ENCODE assay signal across 9 cellular contexts in the genomic region with DNA sequence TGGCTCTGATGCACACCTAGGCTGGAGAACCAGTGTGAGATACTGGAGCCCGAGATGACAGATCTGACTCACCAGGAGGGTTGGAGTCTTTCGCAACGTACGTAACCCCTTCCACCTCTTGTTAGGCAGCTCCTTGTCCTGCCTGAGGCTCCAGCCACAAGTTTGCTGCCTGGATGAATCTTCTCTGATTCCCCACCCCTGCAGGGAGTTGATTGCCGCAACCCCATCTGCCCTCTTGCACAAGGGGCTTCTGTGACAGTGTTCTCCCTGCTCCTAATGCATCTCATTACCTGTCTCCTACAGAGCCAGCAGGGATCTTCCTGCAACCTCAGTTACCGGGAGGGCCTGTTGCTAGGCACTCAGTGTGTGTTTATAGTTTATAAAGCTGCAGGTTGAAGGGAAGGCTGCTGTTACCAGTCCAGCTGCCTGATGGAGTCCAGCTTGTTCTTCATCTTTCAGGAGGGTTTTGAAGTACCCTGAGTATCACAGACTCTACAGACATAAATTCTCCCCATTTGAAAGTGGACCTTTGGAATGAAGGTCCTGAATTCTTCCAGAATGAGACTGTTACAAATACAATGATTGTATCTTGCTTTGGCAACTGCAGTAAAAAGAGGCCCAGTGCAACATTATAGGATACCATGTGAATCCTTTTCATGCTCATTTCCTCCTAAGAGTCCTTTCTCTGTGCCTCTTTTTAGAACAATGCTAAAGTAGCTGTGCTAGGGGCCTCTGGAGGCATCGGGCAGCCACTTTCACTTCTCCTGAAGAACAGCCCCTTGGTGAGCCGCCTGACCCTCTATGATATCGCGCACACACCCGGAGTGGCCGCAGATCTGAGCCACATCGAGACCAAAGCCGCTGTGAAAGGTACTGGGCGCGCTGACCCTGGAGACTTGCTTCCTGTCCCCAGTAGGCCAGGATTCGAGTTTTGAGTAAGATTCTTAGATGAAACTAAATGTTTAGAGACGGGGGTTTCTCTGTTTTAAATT. TPM values are rescaled to one million over a fixed set of nuclear protein-coding genes. Genes with fewer than 3 reads are reported as not detected.
A peak's percentile ranks its signal among the peaks of the same experiment; 100 is the strongest.
DNase-seq lines count a peak whose midpoint lies in the region; FAIRE-seq and TF ChIP-seq lines count a peak whose summit lies in the region.
"Had no signal": no experiment of that assay in that cellular context is flagged by ENCODE, and none has a peak within 500 bp of the region (broad histone marks: within the 10 kb centered on the region; RNA-seq: fewer than 3 reads in every experiment).

No MANE protein-coding gene starts in this region.

- TF ChIP-seq EP300 in sigmoid colon (IDR thresholded peaks at IDR 0.05): no peak

- no TSS peak for BruUV-seq in PC-9 (replicated peaks; lab: Mats Ljungman, UMichigan)

- H3F3A ChIP-seq in PC-9 (ENCODE audit: insufficient read depth, low read depth): peaks cover 52% of the 10 kb centered on the region

- WGBS in sigmoid colon, 2 donors: 78 to 84% methylated on average over 18 of the region's 18 CpGs

- no peak for TF ChIP-seq POLR2A in sigmoid colon (IDR thresholded peaks at IDR 0.05)
- no peak for TF ChIP-seq POLR2A in erythroblast (IDR thresholded peaks at IDR 0.05; ENCODE audit: low read length)

- DNase-seq in HT-29 (ENCODE audit: low spot score): peak; percentile 31
- DNase-seq in PC-9: peak; percentile 77 to 95
- peak; percentile 81 for DNase-seq in fibroblast of mammary gland (ENCODE audit: low read depth)
- DNase-seq in sigmoid colon: no peak
- DNase-seq in kidney: no peak
- no peak for DNase-seq in erythroblast (lab: John Stamatoyannopoulos, UW)
- no peak for DNase-seq in mesenteric fat pad (ENCODE audit: low spot score)
- DNase-seq in activated T-cell treated with anti-CD3 and anti-CD28 coated beads, Interleukin-2, amount 50 U/mL, for 1 hour: no peak
- DNase-seq: right lobe of liver had no signal

- POLR2A ChIA-PET in PC-9 (lab: Charles Lee; ENCODE audit: unreplicated experiment): interaction anchor here (0.6 to 0.9 kb wide), 5 partner anchors 15 to 1256 kb away, joined by 3 to 14 read pairs (median 6); no protein-coding TSS in a partner anchor

- no peak overlapping the region for H3K9ac ChIP-seq in kidney (ENCODE audit: low read length in 2 of 2)

- H3K36me3 ChIP-seq in PC-9 (ENCODE audit: low read depth): peaks cover 34% of the 10 kb centered on the region
- H3K36me3 ChIP-seq in sigmoid colon: peaks cover 17 to 70% (median 23%) of the 10 kb centered on the region in 4 donors
- H3K36me3 ChIP-seq in kidney (ENCODE audit: control insufficient read depth in 1 of 2, insufficient read depth in 2 of 2, low read length in 2 of 2): peaks cover 24 to 35% of the 10 kb centered on the region in 2 donors

- peaks cover 30% of the 10 kb centered on the region for H3K4me1 ChIP-seq in PC-9 (replicated peaks; ENCODE audit: insufficient read depth)
- peaks cover 0 to 38% (median 27%) of the 10 kb centered on the region in 4 donors for H3K4me1 ChIP-seq in sigmoid colon
- no peaks in the 10 kb centered on the region for H3K4me1 ChIP-seq in kidney (ENCODE audit: control insufficient read depth in 1 of 2, insufficient read depth in 1 of 2, low read depth in 1 of 2, low read length in 2 of 2)

- peaks cover 43% of the 10 kb centered on the region for H4K20me1 ChIP-seq in PC-9 (ENCODE audit: insufficient read depth)

- H3K4me3 ChIP-seq in PC-9 (no peak overlapping the region), fibroblast of mammary gland (ENCODE audit: control insufficient read depth, low read depth, low read length) (no peak overlapping the region), sigmoid colon (no peak overlapping the region), kidney (ENCODE audit: low read length in 2 of 2) (no peak overlapping the region)
- H3K4me3 ChIP-seq: right lobe of liver had no signal

- no peak for FAIRE-seq in kidney (lab: Jason Lieb, UNC)

- H3K27me3 ChIP-seq in PC-9 (ENCODE audit: insufficient read depth, low read depth) (no peaks in the 10 kb centered on the region), sigmoid colon (no peaks in the 10 kb centered on the region)
- H3K27me3 ChIP-seq: right lobe of liver had no signal

- H3K79me2 ChIP-seq in PC-9 (ENCODE audit: low read depth): peaks cover 70% of the 10 kb centered on the region

- CTCF ChIA-PET in PC-9 (lab: Charles Lee): interaction anchor here (1.2 kb wide), 1 partner anchor 15 kb away, joined by 3 read pairs; no protein-coding TSS in a partner anchor

- intact Hi-C loops in PC-9 (cut with micrococcal nuclease; ENCODE audit: unreplicated experiment) (loop anchor here (1.0 kb wide), 1 partner anchor 76 kb away; no protein-coding TSS in a partner anchor), sigmoid colon (cut with DNase I) (no loop called here), kidney (cut with DNase I) (no loop called here)

- H3K9me2 ChIP-seq in PC-9 (ENCODE audit: insufficient read depth): no peaks in the 10 kb centered on the region

- no peak for TF ChIP-seq CTCF in PC-9 (conservative IDR thresholded peaks at IDR 0.05)
- TF ChIP-seq CTCF in fibroblast of mammary gland (conservative IDR thresholded peaks at IDR 0.05; ENCODE audit: control insufficient read depth, insufficient read depth, low read depth, low read length): no peak
- no peak for TF ChIP-seq CTCF in sigmoid colon (IDR thresholded peaks at IDR 0.05)
- TF ChIP-seq CTCF in kidney (IDR thresholded peaks at IDR 0.05; ENCODE audit: borderline replicate concordance, extremely low read depth, insufficient read depth): no peak

- H3K27ac ChIP-seq in PC-9 (0 out of 2 replicates have a peak overlapping the region, but pooled peaks have one; percentile 14), sigmoid colon (peak overlapping the region; percentile 28 to 69 (median 43)), kidney (ENCODE audit: low read depth in 2 of 2, low read length in 2 of 2) (no peak overlapping the region)
- H3K27ac ChIP-seq: right lobe of liver had no signal

- H3K4me2 ChIP-seq in PC-9: peak overlapping the region; percentile 53

- H3K9me3 ChIP-seq in PC-9 (ENCODE audit: insufficient read depth, low read depth): no peaks in the 10 kb centered on the region
- H3K9me3 ChIP-seq in sigmoid colon: no peaks in the 10 kb centered on the region
- no peaks in the 10 kb centered on the region for H3K9me3 ChIP-seq in kidney (ENCODE audit: control insufficient read depth in 1 of 2, low read length in 2 of 2)
- H3K9me3 ChIP-seq: right lobe of liver had no signal

- no peak overlapping the region for H2AFZ ChIP-seq in PC-9

RNA-seq across cellular contexts. Expression of a gene that starts 6.5 kb away (rescaled TPM):
- 188 and 199 TPM in 2 replicates for total RNA-seq in HT-29 (2014; rRNA removed; shearing (Covaris generic))
- total RNA-seq in PC-9 (2021): 319 and 328 TPM in 2 replicates
- 10 to 100 TPM; 73.1 to 90.3 (median 79.2) TPM for total RNA-seq in sigmoid colon
- 100 to 1,000 TPM; 147 to 214 (median 164) TPM for polyA plus RNA-seq in sigmoid colon
- total RNA-seq in kidney: 130 TPM
- polyA plus RNA-seq in kidney (ENCODE audit: insufficient read depth, low read depth, low replicate concordance): 233 TPM
- total RNA-seq in mesenteric fat pad: 128 TPM

RNA-seq across cellular contexts. Expression of a gene that starts 6.6 kb away (rescaled TPM):
- 38.3 and 44.2 TPM in 2 replicates for total RNA-seq in HT-29 (2014; rRNA removed; shearing (Covaris generic))
- total RNA-seq in PC-9 (2021): 77.7 and 98.2 TPM in 2 replicates
- total RNA-seq in sigmoid colon: 10 to 100 TPM in 3 of 4 donors, 1 to 10 TPM in 1; 9.4 to 30.7 (median 25.5) TPM
- polyA plus RNA-seq in sigmoid colon: 10 to 100 TPM; 43.2 to 81.4 (median 49.6) TPM
- total RNA-seq in kidney: 29.9 TPM
- 55.5 TPM for polyA plus RNA-seq in kidney (ENCODE audit: insufficient read depth, low read depth, low replicate concordance)
- 9.7 TPM for total RNA-seq in mesenteric fat pad

Comparison
In these comparisons a context has a peak if more than half of its experiments do, and no peak if none do; other contexts are left out.
1. DNase-seq: peak in HT-29 (single experiment), PC-9 (2 of 2) and fibroblast of mammary gland (single experiment); none in sigmoid colon (single experiment), kidney (single experiment), erythroblast (0 of 2), mesenteric fat pad (single experiment) and activated T-cell treated with anti-CD3 and anti-CD28 coated beads, Interleukin-2, amount 50 U/mL, for 1 hour (single experiment).
2. H3K27ac ChIP-seq: peak in PC-9 (single experiment) and sigmoid colon (4 of 4); none in kidney (0 of 2).